In genomic region chr20:33023439-33024262, GRCh38 we compare ENCODE assay signal across 1 cellular context.
TF ChIP-seq lines count a peak whose summit lies in the region.

No MANE protein-coding gene starts in this region.

TF ChIP-seq in HepG2, 621 proteins besides CTCF, POLR2A, EP300 and RAD21 (continued from another document and continues in another):
- TF ChIP-seq, protein P1, sequence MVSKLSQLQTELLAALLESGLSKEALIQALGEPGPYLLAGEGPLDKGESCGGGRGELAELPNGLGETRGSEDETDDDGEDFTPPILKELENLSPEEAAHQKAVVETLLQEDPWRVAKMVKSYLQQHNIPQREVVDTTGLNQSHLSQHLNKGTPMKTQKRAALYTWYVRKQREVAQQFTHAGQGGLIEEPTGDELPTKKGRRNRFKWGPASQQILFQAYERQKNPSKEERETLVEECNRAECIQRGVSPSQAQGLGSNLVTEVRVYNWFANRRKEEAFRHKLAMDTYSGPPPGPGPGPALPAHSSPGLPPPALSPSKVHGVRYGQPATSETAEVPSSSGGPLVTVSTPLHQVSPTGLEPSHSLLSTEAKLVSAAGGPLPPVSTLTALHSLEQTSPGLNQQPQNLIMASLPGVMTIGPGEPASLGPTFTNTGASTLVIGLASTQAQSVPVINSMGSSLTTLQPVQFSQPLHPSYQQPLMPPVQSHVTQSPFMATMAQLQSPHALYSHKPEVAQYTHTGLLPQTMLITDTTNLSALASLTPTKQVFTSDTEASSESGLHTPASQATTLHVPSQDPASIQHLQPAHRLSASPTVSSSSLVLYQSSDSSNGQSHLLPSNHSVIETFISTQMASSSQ (IDR thresholded peaks at IDR 0.05; ENCODE audit: low read depth), result no peak
- TF ChIP-seq, protein P1 (CRISPR knock-in tag; IDR thresholded peaks at IDR 0.05; ENCODE audit: borderline replicate concordance), result no peak
- TF ChIP-seq ZNF629 (CRISPR knock-in tag; conservative IDR thresholded peaks at IDR 0.05) (peak; percentile 86), ZNF549 (CRISPR knock-in tag; IDR thresholded peaks at IDR 0.05) (no peak), MXD4 (CRISPR knock-in tag; IDR thresholded peaks at IDR 0.05) (0 out of 2 replicates have a peak, but pooled peaks have one; percentile 32), KLF12 (CRISPR knock-in tag; IDR thresholded peaks at IDR 0.05; ENCODE audit: borderline replicate concordance) (no peak), CBX1 (IDR thresholded peaks at IDR 0.05; ENCODE audit: low read depth) (no peak), STAT5B (CRISPR knock-in tag; IDR thresholded peaks at IDR 0.05) (no peak), PHF8 (CRISPR knock-in tag; IDR thresholded peaks at IDR 0.05) (0 out of 2 replicates have a peak, but pooled peaks have one; percentile 9), ARNTL (CRISPR knock-in tag; IDR thresholded peaks at IDR 0.05) (no peak), SIX1 (CRISPR knock-in tag; IDR thresholded peaks at IDR 0.05; ENCODE audit: borderline replicate concordance) (no peak), ZNF225 (CRISPR knock-in tag; IDR thresholded peaks at IDR 0.05) (0 out of 2 replicates have a peak, but pooled peaks have one; percentile 26), KAT2B (IDR thresholded peaks at IDR 0.05; ENCODE audit: borderline replicate concordance, low read depth, low read length) (no peak), SRSF1 (optimal IDR thresholded peaks at IDR 0.05; ENCODE audit: low read depth, low read length) (peak; percentile 41), CAMTA2 (CRISPR knock-in tag; IDR thresholded peaks at IDR 0.05; ENCODE audit: borderline replicate concordance) (no peak), JUN (CRISPR knock-in tag; IDR thresholded peaks at IDR 0.05) (no peak), KDM1A (CRISPR knock-in tag; IDR thresholded peaks at IDR 0.05) (no peak), ZNF713 (CRISPR knock-in tag; IDR thresholded peaks at IDR 0.05) (no peak), HCFC1 (IDR thresholded peaks at IDR 0.05; ENCODE audit: low read depth, low read length) (peak; percentile 15; the same call in 1 of the 2 replicates), ZNF761 (CRISPR knock-in tag; conservative IDR thresholded peaks at IDR 0.05) (0 out of 2 replicates have a peak, but pooled peaks have one; percentile 18), BCL3 (CRISPR knock-in tag; IDR thresholded peaks at IDR 0.05) (no peak), NFKB2 (CRISPR knock-in tag; IDR thresholded peaks at IDR 0.05; ENCODE audit: borderline replicate concordance) (0 out of 2 replicates have a peak, but pooled peaks have one; percentile 9), POLR2AphosphoS2 (IDR thresholded peaks at IDR 0.05; ENCODE audit: low read depth, low read length) (peak; percentile 45; the same call in 1 of the 2 replicates), ZBTB8A (CRISPR knock-in tag; IDR thresholded peaks at IDR 0.05; ENCODE audit: borderline replicate concordance, low read depth) (no peak), TIGD3 (CRISPR knock-in tag; IDR thresholded peaks at IDR 0.05; ENCODE audit: borderline replicate concordance) (no peak), SNRNP70 (IDR thresholded peaks at IDR 0.05; ENCODE audit: low read depth, low read length) (no peak), ZSCAN29 (CRISPR knock-in tag; conservative IDR thresholded peaks at IDR 0.05) (no peak; the same call in 1 of the 2 replicates), SPEN (CRISPR knock-in tag; IDR thresholded peaks at IDR 0.05; ENCODE audit: low read depth) (0 out of 2 replicates have a peak, but pooled peaks have one; percentile 1), ZNF30 (CRISPR knock-in tag; IDR thresholded peaks at IDR 0.05) (no peak), MZF1 (CRISPR knock-in tag; IDR thresholded peaks at IDR 0.05; ENCODE audit: borderline replicate concordance) (no peak), CENPT (CRISPR knock-in tag; IDR thresholded peaks at IDR 0.05; ENCODE audit: low read depth) (no peak), RBFOX2 (IDR thresholded peaks at IDR 0.05; ENCODE audit: low read depth, low read length) (peak; percentile 76), BCLAF1 (IDR thresholded peaks at IDR 0.05) (no peak), NFIB (CRISPR knock-in tag; IDR thresholded peaks at IDR 0.05; ENCODE audit: borderline replicate concordance) (no peak), HNF4A (CRISPR knock-in tag; IDR thresholded peaks at IDR 0.05) (no peak), SRSF4 (IDR thresholded peaks at IDR 0.05; ENCODE audit: low read depth, low read length, poor library complexity, severe bottlenecking) (no peak), ZXDC (CRISPR knock-in tag; IDR thresholded peaks at IDR 0.05) (0 out of 2 replicates have a peak, but pooled peaks have one; percentile 33)
- TF ChIP-seq, protein P2, sequence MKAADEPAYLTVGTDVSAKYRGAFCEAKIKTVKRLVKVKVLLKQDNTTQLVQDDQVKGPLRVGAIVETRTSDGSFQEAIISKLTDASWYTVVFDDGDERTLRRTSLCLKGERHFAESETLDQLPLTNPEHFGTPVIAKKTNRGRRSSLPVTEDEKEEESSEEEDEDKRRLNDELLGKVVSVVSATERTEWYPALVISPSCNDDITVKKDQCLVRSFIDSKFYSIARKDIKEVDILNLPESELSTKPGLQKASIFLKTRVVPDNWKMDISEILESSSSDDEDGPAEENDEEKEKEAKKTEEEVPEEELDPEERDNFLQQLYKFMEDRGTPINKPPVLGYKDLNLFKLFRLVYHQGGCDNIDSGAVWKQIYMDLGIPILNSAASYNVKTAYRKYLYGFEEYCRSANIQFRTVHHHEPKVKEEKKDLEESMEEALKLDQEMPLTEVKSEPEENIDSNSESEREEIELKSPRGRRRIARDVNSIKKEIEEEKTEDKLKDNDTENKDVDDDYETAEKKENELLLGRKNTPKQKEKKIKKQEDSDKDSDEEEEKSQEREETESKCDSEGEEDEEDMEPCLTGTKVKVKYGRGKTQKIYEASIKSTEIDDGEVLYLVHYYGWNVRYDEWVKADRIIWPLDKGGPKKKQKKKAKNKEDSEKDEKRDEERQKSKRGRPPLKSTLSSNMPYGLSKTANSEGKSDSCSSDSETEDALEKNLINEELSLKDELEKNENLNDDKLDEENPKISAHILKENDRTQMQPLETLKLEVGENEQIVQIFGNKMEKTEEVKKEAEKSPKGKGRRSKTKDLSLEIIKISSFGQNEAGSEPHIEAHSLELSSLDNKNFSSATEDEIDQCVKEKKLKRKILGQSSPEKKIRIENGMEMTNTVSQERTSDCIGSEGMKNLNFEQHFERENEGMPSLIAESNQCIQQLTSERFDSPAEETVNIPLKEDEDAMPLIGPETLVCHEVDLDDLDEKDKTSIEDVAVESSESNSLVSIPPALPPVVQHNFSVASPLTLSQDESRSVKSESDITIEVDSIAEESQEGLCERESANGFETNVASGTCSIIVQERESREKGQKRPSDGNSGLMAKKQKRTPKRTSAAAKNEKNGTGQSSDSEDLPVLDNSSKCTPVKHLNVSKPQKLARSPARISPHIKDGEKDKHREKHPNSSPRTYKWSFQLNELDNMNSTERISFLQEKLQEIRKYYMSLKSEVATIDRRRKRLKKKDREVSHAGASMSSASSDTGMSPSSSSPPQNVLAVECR (CRISPR knock-in tag; IDR thresholded peaks at IDR 0.05; ENCODE audit: borderline replicate concordance), result 0 out of 2 replicates have a peak, but pooled peaks have one; percentile 10
- TF ChIP-seq, protein P3, sequence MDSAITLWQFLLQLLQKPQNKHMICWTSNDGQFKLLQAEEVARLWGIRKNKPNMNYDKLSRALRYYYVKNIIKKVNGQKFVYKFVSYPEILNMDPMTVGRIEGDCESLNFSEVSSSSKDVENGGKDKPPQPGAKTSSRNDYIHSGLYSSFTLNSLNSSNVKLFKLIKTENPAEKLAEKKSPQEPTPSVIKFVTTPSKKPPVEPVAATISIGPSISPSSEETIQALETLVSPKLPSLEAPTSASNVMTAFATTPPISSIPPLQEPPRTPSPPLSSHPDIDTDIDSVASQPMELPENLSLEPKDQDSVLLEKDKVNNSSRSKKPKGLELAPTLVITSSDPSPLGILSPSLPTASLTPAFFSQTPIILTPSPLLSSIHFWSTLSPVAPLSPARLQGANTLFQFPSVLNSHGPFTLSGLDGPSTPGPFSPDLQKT (CRISPR knock-in tag; IDR thresholded peaks at IDR 0.05; ENCODE audit: borderline replicate concordance), result no peak
- TF ChIP-seq, protein P4, sequence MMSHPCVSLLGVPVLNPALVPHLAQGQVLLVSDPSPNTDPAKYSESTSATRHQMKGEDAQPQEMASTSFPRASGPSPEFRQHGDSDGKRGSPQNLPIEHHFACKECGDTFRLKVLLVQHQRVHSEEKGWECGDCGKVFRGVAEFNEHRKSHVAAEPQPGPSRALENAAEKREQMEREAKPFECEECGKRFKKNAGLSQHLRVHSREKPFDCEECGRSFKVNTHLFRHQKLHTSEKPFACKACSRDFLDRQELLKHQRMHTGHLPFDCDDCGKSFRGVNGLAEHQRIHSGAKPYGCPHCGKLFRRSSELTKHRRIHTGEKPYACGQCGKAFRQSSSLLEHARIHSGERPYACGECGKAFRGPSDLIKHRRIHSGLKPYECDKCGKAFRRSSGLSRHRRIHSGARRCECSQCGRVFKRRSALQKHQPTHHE (CRISPR knock-in tag; IDR thresholded peaks at IDR 0.05; ENCODE audit: borderline replicate concordance), result no peak
- TF ChIP-seq, protein P5, sequence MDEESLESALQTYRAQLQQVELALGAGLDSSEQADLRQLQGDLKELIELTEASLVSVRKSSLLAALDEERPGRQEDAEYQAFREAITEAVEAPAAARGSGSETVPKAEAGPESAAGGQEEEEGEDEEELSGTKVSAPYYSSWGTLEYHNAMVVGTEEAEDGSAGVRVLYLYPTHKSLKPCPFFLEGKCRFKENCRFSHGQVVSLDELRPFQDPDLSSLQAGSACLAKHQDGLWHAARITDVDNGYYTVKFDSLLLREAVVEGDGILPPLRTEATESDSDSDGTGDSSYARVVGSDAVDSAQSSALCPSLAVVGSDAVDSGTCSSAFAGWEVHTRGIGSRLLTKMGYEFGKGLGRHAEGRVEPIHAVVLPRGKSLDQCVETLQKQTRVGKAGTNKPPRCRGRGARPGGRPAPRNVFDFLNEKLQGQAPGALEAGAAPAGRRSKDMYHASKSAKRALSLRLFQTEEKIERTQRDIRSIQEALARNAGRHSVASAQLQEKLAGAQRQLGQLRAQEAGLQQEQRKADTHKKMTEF (CRISPR knock-in tag; IDR thresholded peaks at IDR 0.05), result no peak
